ENCODE assay signal across 8 cellular contexts in genomic region chr3:154120903-154121235, GRCh38. TPM values are rescaled to one million over a fixed set of nuclear protein-coding genes. Genes with fewer than 3 reads are reported as not detected.
DNase-seq lines count a peak whose midpoint lies in the region; ATAC-seq, FAIRE-seq and TF ChIP-seq lines count a peak whose summit lies in the region.

No MANE protein-coding gene starts in this region.

- peaks cover 18% of the 10 kb centered on the region for H3K4me1 Mint-ChIP-seq in activated T-helper 1 cell treated with anti-CD3 and anti-CD28 coated beads, Interleukin-12 subunit alpha, Interleukin-12 subunit beta, Interleukin-2, Interleukin-4 antibody, amounts not matched to agents 30 ng/mL and 10 ng/mL and 1 ng/mL, durations not matched to agents 14 hours and 24 hours and 36 hours (ENCODE audit: low read depth)

- intact Hi-C loops in activated T-helper 1 cell treated with anti-CD3 and anti-CD28 coated beads, Interleukin-12 subunit alpha, Interleukin-12 subunit beta, Interleukin-2, Interleukin-4 antibody, amounts not matched to agents 30 ng/mL and 10 ng/mL and 1 ng/mL, durations not matched to agents 14 hours and 24 hours and 36 hours (cut with micrococcal nuclease) = loop anchor here (5.0 kb wide), 1 partner anchor 116 kb away; no protein-coding TSS in a partner anchor

- peak overlapping the region; percentile 81 for H3K9ac ChIP-seq in keratinocyte (ENCODE audit: control insufficient read depth, extremely low read depth, insufficient read depth, low read length)
- H3K9ac ChIP-seq in stomach smooth muscle (ENCODE audit: low read length in 2 of 2) = peak overlapping the region; percentile 58 to 61

- H3K4me3 Mint-ChIP-seq in activated T-helper 1 cell treated with anti-CD3 and anti-CD28 coated beads, Interleukin-12 subunit alpha, Interleukin-12 subunit beta, Interleukin-2, Interleukin-4 antibody, amounts not matched to agents 30 ng/mL and 10 ng/mL and 1 ng/mL, durations not matched to agents 14 hours and 24 hours and 36 hours = peak overlapping the region; percentile 77

- H3K4me1 ChIP-seq in keratinocyte (ENCODE audit: control insufficient read depth, extremely low read depth, insufficient read depth, low read length) (peaks cover 15% of the 10 kb centered on the region), stomach smooth muscle (ENCODE audit: control insufficient read depth, insufficient read depth, low read length) (no peaks in the 10 kb centered on the region)

- peak overlapping the region; percentile 99 for H3K4me2 ChIP-seq in keratinocyte (ENCODE audit: control insufficient read depth, extremely low read depth, insufficient read depth, low read depth, low read length)

- H2AFZ ChIP-seq in keratinocyte (ENCODE audit: control insufficient read depth, low read length) = peak overlapping the region; percentile 97

- peaks cover 69% of the 10 kb centered on the region for H3K27me3 Mint-ChIP-seq in activated T-helper 1 cell treated with anti-CD3 and anti-CD28 coated beads, Interleukin-12 subunit alpha, Interleukin-12 subunit beta, Interleukin-2, Interleukin-4 antibody, amounts not matched to agents 30 ng/mL and 10 ng/mL and 1 ng/mL, durations not matched to agents 14 hours and 24 hours and 36 hours (ENCODE audit: insufficient read depth)

- dilution Hi-C loops in keratinocyte (cut with MboI; ENCODE audit: extremely low pct_ligation_motif_present, low sequenced_read_pairs) = no loop called here

- H3K9me1 ChIP-seq in keratinocyte (ENCODE audit: control insufficient read depth, extremely low read depth, insufficient read depth, low read length) = no peaks in the 10 kb centered on the region

- H3K36me3 Mint-ChIP-seq in activated T-helper 1 cell treated with anti-CD3 and anti-CD28 coated beads, Interleukin-12 subunit alpha, Interleukin-12 subunit beta, Interleukin-2, Interleukin-4 antibody, amounts not matched to agents 30 ng/mL and 10 ng/mL and 1 ng/mL, durations not matched to agents 14 hours and 24 hours and 36 hours (ENCODE audit: low read depth) = peaks cover 4% of the 10 kb centered on the region

- H3K27me3 ChIP-seq in keratinocyte (ENCODE audit: control insufficient read depth, extremely low read depth, insufficient read depth, low read length) = no peaks in the 10 kb centered on the region
- no peaks in the 10 kb centered on the region for H3K27me3 ChIP-seq in stomach smooth muscle (ENCODE audit: control insufficient read depth in 1 of 2, insufficient read depth in 2 of 2, low read length in 2 of 2)

- H3K4me3 ChIP-seq in GM12875 (ENCODE audit: low read depth, low read length) (peak overlapping the region; percentile 45), keratinocyte (ENCODE audit: control insufficient read depth in 2 of 3, extremely low read depth in 1 of 3, insufficient read depth in 2 of 3, low read depth in 1 of 3, low read length in 3 of 3) (peak overlapping the region; percentile 60 to 98 (median 80)), stomach smooth muscle (ENCODE audit: low read length in 2 of 2) (peak overlapping the region; percentile 92 to 94)

- H3K36me3 ChIP-seq in keratinocyte (ENCODE audit: control insufficient read depth in 2 of 2, extremely low read depth in 1 of 2, insufficient read depth in 2 of 2, low read length in 2 of 2) = no peaks in the 10 kb centered on the region
- H3K36me3 ChIP-seq in stomach smooth muscle (ENCODE audit: control insufficient read depth in 2 of 2, insufficient read depth in 2 of 2, low read length in 2 of 2) = no peaks in the 10 kb centered on the region

- H3K9me3 Mint-ChIP-seq in activated T-helper 1 cell treated with anti-CD3 and anti-CD28 coated beads, Interleukin-12 subunit alpha, Interleukin-12 subunit beta, Interleukin-2, Interleukin-4 antibody, amounts not matched to agents 30 ng/mL and 10 ng/mL and 1 ng/mL, durations not matched to agents 14 hours and 24 hours and 36 hours = no peaks in the 10 kb centered on the region

- ATAC-seq in HG02943 (IDR thresholded peaks at IDR 0.05; ENCODE audit: low read depth, unreplicated experiment) = peak; percentile 24

- H3K27ac ChIP-seq in keratinocyte (ENCODE audit: control insufficient read depth, insufficient read depth, low read length) = no peak overlapping the region
- H3K27ac ChIP-seq in stomach smooth muscle (ENCODE audit: low read length) = peak overlapping the region; percentile 53

- H3K79me2 ChIP-seq in keratinocyte (ENCODE audit: control insufficient read depth, insufficient read depth, low read length) = peaks cover 15% of the 10 kb centered on the region

- no peak for DNase-seq in activated T-helper 1 cell treated with anti-CD3 and anti-CD28 coated beads, Interleukin-12 subunit alpha, Interleukin-12 subunit beta, Interleukin-2, Interleukin-4 antibody, amounts not matched to agents 30 ng/mL and 10 ng/mL and 1 ng/mL, durations not matched to agents 14 hours and 24 hours and 36 hours (ENCODE audit: low spot score)
- DNase-seq in keratinocyte (ENCODE audit: low read depth, low spot score) (no peak), GM13976 (ENCODE audit: low spot score) (no peak), KG1 (lab: John Stamatoyannopoulos, UW) (no peak), kidney glomerular epithelial cell (lab: John Stamatoyannopoulos, UW) (no peak)

- H3K9me3 ChIP-seq in keratinocyte (ENCODE audit: control insufficient read depth, low read depth, low read length) (no peaks in the 10 kb centered on the region), stomach smooth muscle (ENCODE audit: control insufficient read depth in 2 of 2, low read length in 2 of 2) (no peaks in the 10 kb centered on the region)

- FAIRE-seq in keratinocyte (lab: Jason Lieb, UNC) = no peak

- H4K20me1 ChIP-seq in keratinocyte (ENCODE audit: control insufficient read depth, extremely low read depth, insufficient read depth, low read length) = no peaks in the 10 kb centered on the region

- in situ Hi-C loops in GM13976 (cut with MboI; ENCODE audit: low sequenced_read_pairs, unreplicated experiment) = no loop called here

- no peak overlapping the region for H3K27ac Mint-ChIP-seq in activated T-helper 1 cell treated with anti-CD3 and anti-CD28 coated beads, Interleukin-12 subunit alpha, Interleukin-12 subunit beta, Interleukin-2, Interleukin-4 antibody, amounts not matched to agents 30 ng/mL and 10 ng/mL and 1 ng/mL, durations not matched to agents 14 hours and 24 hours and 36 hours

- TF ChIP-seq CTCF in GM12875 (IDR thresholded peaks at IDR 0.05; ENCODE audit: borderline replicate concordance, insufficient read depth, low read depth, low read length) (no peak), keratinocyte (optimal IDR thresholded peaks at IDR 0.05 in 1 of 3, IDR thresholded peaks at IDR 0.05 in 1 of 3, conservative IDR thresholded peaks at IDR 0.05 in 1 of 3; ENCODE audit: extremely low read depth in 1 of 3, insufficient read depth in 2 of 3, low read length in 3 of 3) (no peak), GM13976 (IDR thresholded peaks at IDR 0.05; ENCODE audit: borderline replicate concordance, control extremely low read depth, extremely low read depth, insufficient read depth, missing control alignments) (no peak)

RNA-seq across cellular contexts. Expression of gene ARHGEF26, which starts 0.3 kb away (rescaled TPM):
- total RNA-seq in activated T-helper 1 cell treated with anti-CD3 and anti-CD28 coated beads, Interleukin-12 subunit alpha, Interleukin-12 subunit beta, Interleukin-2, Interleukin-4 antibody, amounts not matched to agents 30 ng/mL and 10 ng/mL and 1 ng/mL, durations not matched to agents 14 hours and 24 hours and 36 hours = 0.22 TPM in 1 of 2 replicates, not detected in the other
- polyA plus RNA-seq in keratinocyte = 1.4 to 2.2 TPM (median 2.0 TPM) in 3 replicates
- polyA plus RNA-seq in keratinocyte (2011; ENCODE audit: low read depth) = 0.90 TPM
- polyA plus RNA-seq in keratinocyte (2011; cell fraction: cytosol; rRNA removed) = 1.4 and 1.8 TPM in 2 replicates
- 4.7 and 5.5 TPM in 2 replicates for polyA plus RNA-seq in keratinocyte (2011; cell fraction: nucleus; rRNA removed)
- 2.7 and 3.3 TPM in 2 replicates for polyA plus RNA-seq in keratinocyte (2012; ENCODE audit: low replicate concordance)
- 1.3 to 3.7 TPM (median 3.3 TPM) in 3 replicates for polyA minus RNA-seq in keratinocyte
- polyA minus RNA-seq in keratinocyte (2011; cell fraction: cytosol; rRNA and poly(A)+ RNA removed) = 1.3 TPM
- polyA minus RNA-seq in keratinocyte (2011; cell fraction: nucleus; rRNA and poly(A)+ RNA removed) = 4.2 and 6.3 TPM in 2 replicates
